In genomic region chr2:111121873-111122630, GRCh38 we compare ENCODE assay signal across 8 cellular contexts. TPM values are rescaled to one million over a fixed set of nuclear protein-coding genes. Genes with fewer than 3 reads are reported as not detected.
A peak's percentile ranks its signal among the peaks of the same experiment; 100 is the strongest.
DNase-seq lines count a peak whose midpoint lies in the region; ATAC-seq and TF ChIP-seq lines count a peak whose summit lies in the region.

No MANE protein-coding gene starts in this region.

- DNase-seq in GM12865 (ENCODE audit: low read depth) (peak; percentile 90), NCI-H1105 (lab: John Stamatoyannopoulos, UW) (peak; percentile 81), T-cell (peak in 33 of 34 experiments; percentile 42 to 79 (median 66)), anterior cingulate cortex (lab: John Stamatoyannopoulos, UW) (peak in 56 of 58 donors; percentile 14 to 89 (median 79)), right atrium auricular region (ENCODE audit: low spot score) (peak; percentile 91), prostate gland (ENCODE audit: low spot score) (peak; percentile 87), vagina (ENCODE audit: extremely low spot score in 2 of 2) (peak in 1 of 2 donors; percentile 89)

- H3K4me1 Mint-ChIP-seq in T-cell = peaks cover 57 to 68% (median 61%) of the 10 kb centered on the region in 3 donors

- H3K4me3 ChIP-seq in GM12865 (ENCODE audit: low read depth, low read length) = peak overlapping the region; percentile 87
- H3K4me3 ChIP-seq in right atrium auricular region = peak overlapping the region; percentile 68 to 80
- peak overlapping the region; percentile 74 to 93 for H3K4me3 ChIP-seq in prostate gland
- peak overlapping the region; percentile 77 to 88 for H3K4me3 ChIP-seq in vagina

- H3K9me3 ChIP-seq in right atrium auricular region = no peaks in the 10 kb centered on the region
- no peaks in the 10 kb centered on the region for H3K9me3 ChIP-seq in prostate gland
- H3K9me3 ChIP-seq in vagina = no peaks in the 10 kb centered on the region

- peaks cover 0 to 5% of the 10 kb centered on the region in 2 donors for H3K27me3 ChIP-seq in right atrium auricular region
- no peaks in the 10 kb centered on the region for H3K27me3 ChIP-seq in prostate gland (replicated peaks; ENCODE audit: insufficient read depth)
- no peaks in the 10 kb centered on the region for H3K27me3 ChIP-seq in vagina

- TF ChIP-seq CTCF in GM12865 (IDR thresholded peaks at IDR 0.05; ENCODE audit: insufficient read depth, low read depth, low read length, missing control alignments) (no peak), right atrium auricular region (IDR thresholded peaks at IDR 0.05) (no peak), prostate gland (IDR thresholded peaks at IDR 0.05) (peak in 1 of 4 experiments; percentile 3), vagina (IDR thresholded peaks at IDR 0.05) (no peak)

- peak overlapping the region; percentile 78 to 84 for H3K27ac Mint-ChIP-seq in T-cell

- no peaks in the 10 kb centered on the region for H3K9me3 Mint-ChIP-seq in T-cell

- peaks cover 30% of the 10 kb centered on the region for H3K36me3 Mint-ChIP-seq in T-cell

- intact Hi-C loops in prostate gland (cut with DNase I) (no loop called here), vagina (cut with DNase I) (no loop called here)

- peak overlapping the region; percentile 90 to 95 (median 93) for H3K4me3 Mint-ChIP-seq in T-cell

- TF ChIP-seq POLR2A in prostate gland (IDR thresholded peaks at IDR 0.05) (peak; percentile 94), vagina (IDR thresholded peaks at IDR 0.05) (no peak)

- ATAC-seq in HG02642 (IDR thresholded peaks at IDR 0.05; ENCODE audit: poor library complexity, unreplicated experiment) = peak; percentile 54
- ATAC-seq in T-cell (replicated peaks in 1 of 4) = peak; percentile 65 to 69 (median 67)

- CTCF ChIA-PET in T-cell (lab: Charles Lee) = no interaction called here

- peaks cover 18 to 29% of the 10 kb centered on the region in 2 donors for H3K27me3 Mint-ChIP-seq in T-cell

- POLR2A ChIA-PET in T-cell (lab: Charles Lee) = no interaction called here

- H3K27ac ChIP-seq in right atrium auricular region = peak overlapping the region; percentile 79 to 81
- peak overlapping the region; percentile 76 to 86 for H3K27ac ChIP-seq in prostate gland
- H3K27ac ChIP-seq in vagina = peak overlapping the region; percentile 79

- H3K4me1 ChIP-seq in right atrium auricular region (peaks cover 0 to 50% of the 10 kb centered on the region in 2 donors), prostate gland (replicated peaks) (peaks cover 3% of the 10 kb centered on the region), vagina (peaks cover 80% of the 10 kb centered on the region)

- H3K36me3 ChIP-seq in right atrium auricular region (no peaks in the 10 kb centered on the region), prostate gland (no peaks in the 10 kb centered on the region), vagina (peaks cover 0 to 15% of the 10 kb centered on the region in 2 donors)

- 2% methylated on average over 76 of the region's 90 CpGs for WGBS in prostate gland

RNA-seq across cellular contexts. Expression of gene BCL2L11, which starts 1.3 kb away (rescaled TPM):
- total RNA-seq in T-cell (10 to 100 TPM; 24.1 to 47.0 (median 34.6) TPM), right atrium auricular region (10 to 100 TPM in 1 of 2 donors, 1 to 10 TPM in 1; 9.2 to 14.0 TPM), prostate gland (10 to 100 TPM; 28.3 to 55.3 TPM), vagina (90.1 TPM)
